1 cellular context compared by ENCODE assay signal in the genomic region with DNA sequence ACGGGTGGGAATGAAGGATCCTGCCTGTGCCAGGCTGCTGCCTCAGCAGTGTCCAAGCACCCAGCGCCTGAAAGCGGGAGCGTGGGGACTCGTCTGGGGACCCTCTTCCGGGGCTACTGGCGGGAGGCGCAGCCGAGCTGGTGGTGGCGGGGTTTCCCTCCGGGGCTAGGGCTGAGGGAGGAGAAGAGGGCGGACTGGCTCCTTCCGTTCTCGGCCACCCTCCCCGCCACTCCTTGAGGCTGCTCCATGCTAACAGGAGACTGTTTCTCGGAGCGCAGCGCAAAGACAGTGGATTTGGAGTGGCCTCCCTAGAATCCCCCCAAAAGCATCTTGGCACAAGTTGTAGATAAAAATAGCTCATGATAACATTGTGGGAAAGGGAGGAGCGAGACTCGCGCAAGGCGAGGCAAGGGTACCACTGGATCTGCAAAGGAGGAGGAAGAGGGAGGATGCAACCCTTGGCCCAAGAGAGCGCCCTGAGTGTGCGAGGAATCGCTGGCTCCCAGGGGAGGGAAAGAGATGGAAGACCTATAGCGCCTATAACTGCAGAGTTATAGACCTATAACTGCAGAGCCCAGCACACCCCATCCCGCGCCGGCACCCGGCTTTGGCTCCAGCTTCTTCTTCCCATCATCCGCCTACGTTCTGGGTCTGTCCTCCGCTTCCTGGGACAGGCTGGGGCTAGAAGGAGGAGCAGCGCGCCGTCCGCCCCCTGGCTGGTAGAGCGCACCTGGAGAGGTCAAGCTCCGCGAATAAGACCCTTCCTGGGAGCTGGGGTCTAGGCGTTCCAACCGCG.
TF ChIP-seq lines count a peak whose summit lies in the region.

No MANE protein-coding gene starts in this region.

TF ChIP-seq in WTC11, 78 proteins besides CTCF, POLR2A, EP300 and RAD21 (continued from another document):
- TF ChIP-seq, protein P1, sequence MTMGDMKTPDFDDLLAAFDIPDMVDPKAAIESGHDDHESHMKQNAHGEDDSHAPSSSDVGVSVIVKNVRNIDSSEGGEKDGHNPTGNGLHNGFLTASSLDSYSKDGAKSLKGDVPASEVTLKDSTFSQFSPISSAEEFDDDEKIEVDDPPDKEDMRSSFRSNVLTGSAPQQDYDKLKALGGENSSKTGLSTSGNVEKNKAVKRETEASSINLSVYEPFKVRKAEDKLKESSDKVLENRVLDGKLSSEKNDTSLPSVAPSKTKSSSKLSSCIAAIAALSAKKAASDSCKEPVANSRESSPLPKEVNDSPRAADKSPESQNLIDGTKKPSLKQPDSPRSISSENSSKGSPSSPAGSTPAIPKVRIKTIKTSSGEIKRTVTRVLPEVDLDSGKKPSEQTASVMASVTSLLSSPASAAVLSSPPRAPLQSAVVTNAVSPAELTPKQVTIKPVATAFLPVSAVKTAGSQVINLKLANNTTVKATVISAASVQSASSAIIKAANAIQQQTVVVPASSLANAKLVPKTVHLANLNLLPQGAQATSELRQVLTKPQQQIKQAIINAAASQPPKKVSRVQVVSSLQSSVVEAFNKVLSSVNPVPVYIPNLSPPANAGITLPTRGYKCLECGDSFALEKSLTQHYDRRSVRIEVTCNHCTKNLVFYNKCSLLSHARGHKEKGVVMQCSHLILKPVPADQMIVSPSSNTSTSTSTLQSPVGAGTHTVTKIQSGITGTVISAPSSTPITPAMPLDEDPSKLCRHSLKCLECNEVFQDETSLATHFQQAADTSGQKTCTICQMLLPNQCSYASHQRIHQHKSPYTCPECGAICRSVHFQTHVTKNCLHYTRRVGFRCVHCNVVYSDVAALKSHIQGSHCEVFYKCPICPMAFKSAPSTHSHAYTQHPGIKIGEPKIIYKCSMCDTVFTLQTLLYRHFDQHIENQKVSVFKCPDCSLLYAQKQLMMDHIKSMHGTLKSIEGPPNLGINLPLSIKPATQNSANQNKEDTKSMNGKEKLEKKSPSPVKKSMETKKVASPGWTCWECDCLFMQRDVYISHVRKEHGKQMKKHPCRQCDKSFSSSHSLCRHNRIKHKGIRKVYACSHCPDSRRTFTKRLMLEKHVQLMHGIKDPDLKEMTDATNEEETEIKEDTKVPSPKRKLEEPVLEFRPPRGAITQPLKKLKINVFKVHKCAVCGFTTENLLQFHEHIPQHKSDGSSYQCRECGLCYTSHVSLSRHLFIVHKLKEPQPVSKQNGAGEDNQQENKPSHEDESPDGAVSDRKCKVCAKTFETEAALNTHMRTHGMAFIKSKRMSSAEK (CRISPR knock-in tag; IDR thresholded peaks at IDR 0.05; ENCODE audit: borderline replicate concordance) = no peak
